9 cellular contexts compared by ENCODE assay signal in genomic region chr16:26569793-26570192, GRCh38.
A peak's percentile ranks its signal among the peaks of the same experiment; 100 is the strongest.
DNase-seq lines count a peak whose midpoint lies in the region; ATAC-seq and TF ChIP-seq lines count a peak whose summit lies in the region.
"Had no signal": no experiment of that assay in that cellular context is flagged by ENCODE, and none has a peak within 500 bp of the region (broad histone marks: within the 10 kb centered on the region; RNA-seq: fewer than 3 reads in every experiment).

No MANE protein-coding gene starts in this region.

- no peaks in the 10 kb centered on the region for H3F3A ChIP-seq in PC-9 (ENCODE audit: insufficient read depth, low read depth)

- H3K9me2 ChIP-seq in PC-9 (ENCODE audit: insufficient read depth) = no peaks in the 10 kb centered on the region

- POLR2A ChIA-PET in PC-9 (lab: Charles Lee; ENCODE audit: unreplicated experiment) = interaction anchor here (0.6 to 0.7 kb wide), 2 partner anchors 1294 to 1335 kb away, joined by 3 to 7 read pairs; no protein-coding TSS in a partner anchor

- CTCF ChIA-PET in PC-9 (lab: Charles Lee) = interaction anchor here (1.1 kb wide), 1 partner anchor 1293 kb away, joined by 8 read pairs; no protein-coding TSS in a partner anchor

- no peak overlapping the region for H3K4me2 ChIP-seq in PC-9

- H2AFZ ChIP-seq in PC-9 = no peak overlapping the region

- peak; percentile 40 for DNase-seq in D341Med (ENCODE audit: low spot score)
- peak; percentile 10 for DNase-seq in GM20000 (ENCODE audit: low spot score)
- DNase-seq in PC-9 = no peak
- peak; percentile 55 for DNase-seq in iPS-NIHi11 (ENCODE audit: low spot score)
- DNase-seq in activated T-cell treated with anti-CD3 and anti-CD28 coated beads, Interleukin-2, amount 50 U/mL, for 1 hour = no peak
- no peak for DNase-seq in right atrium auricular region (ENCODE audit: low spot score)

- ATAC-seq in HG02678 (IDR thresholded peaks at IDR 0.05; ENCODE audit: unreplicated experiment) (no peak), HG02885 (IDR thresholded peaks at IDR 0.05; ENCODE audit: poor library complexity, unreplicated experiment) (no peak)

- intact Hi-C loops in PC-9 (cut with micrococcal nuclease; ENCODE audit: unreplicated experiment) = no loop called here

- no peaks in the 10 kb centered on the region for H3K4me1 ChIP-seq in PC-9 (replicated peaks; ENCODE audit: insufficient read depth)
- H3K4me1 ChIP-seq in right atrium auricular region = no peaks in the 10 kb centered on the region
- H3K4me1 ChIP-seq: SJSA1 had no signal

- H4K20me1 ChIP-seq in PC-9 (ENCODE audit: insufficient read depth) = no peaks in the 10 kb centered on the region; the same call in 1 of the 2 replicates

- H3K27me3 ChIP-seq in PC-9 (ENCODE audit: insufficient read depth, low read depth) (peaks cover 9% of the 10 kb centered on the region), right atrium auricular region (no peaks in the 10 kb centered on the region)
- H3K27me3 ChIP-seq: SJSA1 had no signal

- H3K9me3 ChIP-seq in PC-9 (ENCODE audit: insufficient read depth, low read depth) (no peaks in the 10 kb centered on the region), right atrium auricular region (no peaks in the 10 kb centered on the region)
- H3K9me3 ChIP-seq: SJSA1 had no signal

- BruUV-seq in PC-9 (replicated peaks; lab: Mats Ljungman, UMichigan) = no TSS peak

- H3K36me3 ChIP-seq in PC-9 (ENCODE audit: low read depth) = no peaks in the 10 kb centered on the region
- H3K36me3 ChIP-seq in right atrium auricular region = no peaks in the 10 kb centered on the region
- H3K36me3 ChIP-seq: SJSA1 had no signal

- no peaks in the 10 kb centered on the region for H3K79me2 ChIP-seq in PC-9 (ENCODE audit: low read depth)

- TF ChIP-seq CTCF in GM20000 (IDR thresholded peaks at IDR 0.05; ENCODE audit: extremely low read depth, missing control alignments) (peak; percentile 45), PC-9 (conservative IDR thresholded peaks at IDR 0.05) (peak; percentile 46; the same call in 1 of the 2 replicates), right atrium auricular region (IDR thresholded peaks at IDR 0.05) (peak in 1 of 2 donors; percentile 16)

- H3K27ac ChIP-seq in PC-9 (no peak overlapping the region), right atrium auricular region (no peak overlapping the region)
- H3K27ac ChIP-seq: SJSA1 had no signal

- H3K4me3 ChIP-seq in PC-9 = no peak overlapping the region
- no peak overlapping the region for H3K4me3 ChIP-seq in right atrium auricular region
- H3K4me3 ChIP-seq: SJSA1 had no signal

Comparison
In these comparisons a context has a peak if more than half of its experiments do, and no peak if none do; other contexts are left out.
1. DNase-seq: peak in D341Med (single experiment), GM20000 (single experiment) and iPS-NIHi11 (single experiment); none in PC-9 (0 of 2), activated T-cell treated with anti-CD3 and anti-CD28 coated beads, Interleukin-2, amount 50 U/mL, for 1 hour (single experiment) and right atrium auricular region (single experiment).